In the genomic region with DNA sequence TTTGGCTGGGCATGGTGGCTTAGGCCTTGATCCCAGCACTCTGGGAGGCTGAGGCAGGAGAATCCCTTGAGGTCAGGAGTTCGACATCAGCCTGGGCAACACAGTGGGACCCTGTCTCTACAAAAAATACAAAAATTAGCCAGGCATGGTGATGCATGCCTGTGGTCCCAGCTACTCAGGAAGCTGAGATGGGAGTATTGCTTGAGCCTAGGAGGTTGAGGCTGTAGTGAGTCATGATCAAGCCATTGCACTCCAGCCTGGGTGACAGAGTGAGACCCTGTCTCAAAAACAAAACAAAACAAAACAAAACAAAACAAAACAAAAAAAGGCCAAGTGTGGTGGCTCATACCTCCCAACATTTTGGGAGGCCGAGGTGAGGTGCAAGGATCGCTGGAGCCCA, we compare ENCODE assay signal across 8 cellular contexts.
DNase-seq lines count a peak whose midpoint lies in the region; FAIRE-seq and TF ChIP-seq lines count a peak whose summit lies in the region.
"Not testable (repeated sequence)": the region's sequence is repeated elsewhere in the genome, so short reads cannot be mapped to it uniquely, and the experiment has no call there.

No MANE protein-coding gene starts in this region.

- not testable (repeated sequence) for H3K27me3 ChIP-seq in astrocyte (ENCODE audit: insufficient read depth, low read length)

- not testable (repeated sequence) for H3K9me3 ChIP-seq in astrocyte (ENCODE audit: insufficient read depth, low read depth, low read length)

- DNase-seq in ELR (ENCODE audit: low read depth): peak; percentile 58
- peak; percentile 51 for DNase-seq in HT1080 (ENCODE audit: low read depth)
- DNase-seq in RPMI7951 (ENCODE audit: low read depth): peak; percentile 34
- DNase-seq in astrocyte (ENCODE audit: low read depth); urothelium cell line (ENCODE audit: low spot score): not testable (repeated sequence)
- DNase-seq in choroid plexus epithelial cell (ENCODE audit: low read depth): peak; percentile 23
- DNase-seq in cardiac septum (ENCODE audit: low spot score): peak; percentile 6
- peak; percentile 23 for DNase-seq in osteocyte (ENCODE audit: extremely low spot score, unreplicated experiment)

- H3K4me1 ChIP-seq in astrocyte (ENCODE audit: insufficient read depth, low read length): not testable (repeated sequence)

- not testable (repeated sequence) for H3K4me3 ChIP-seq in astrocyte (ENCODE audit: insufficient read depth, low read depth, low read length); choroid plexus epithelial cell (ENCODE audit: low read depth, low read length)

- not testable (repeated sequence) for H3K9ac ChIP-seq in astrocyte (ENCODE audit: low read length)

- not testable (repeated sequence) for H3K79me2 ChIP-seq in astrocyte (ENCODE audit: insufficient read depth, low read length)

- not testable (repeated sequence) for H3K4me2 ChIP-seq in astrocyte (ENCODE audit: low read length)

- H3K36me3 Mint-ChIP-seq in astrocyte (ENCODE audit: low read depth, unreplicated experiment); osteocyte (ENCODE audit: unreplicated experiment): not testable (repeated sequence)

- intact Hi-C loops in cardiac septum (cut with DNase I): not testable (repeated sequence)

- H4K20me1 ChIP-seq in astrocyte (ENCODE audit: insufficient read depth, low read length): not testable (repeated sequence)

- not testable (repeated sequence) for H3K36me3 ChIP-seq in astrocyte (ENCODE audit: insufficient read depth, low read length)

- TF ChIP-seq CTCF in astrocyte (IDR thresholded peaks at IDR 0.05; ENCODE audit: insufficient read depth, low read depth, low read length); choroid plexus epithelial cell (conservative IDR thresholded peaks at IDR 0.05; ENCODE audit: low read depth, low read length); osteocyte (IDR thresholded peaks at IDR 0.05): not testable (repeated sequence)

- not testable (repeated sequence) for H3K27ac ChIP-seq in astrocyte (ENCODE audit: low read depth, low read length)

- not testable (repeated sequence) for H3K4me1 Mint-ChIP-seq in astrocyte (ENCODE audit: low read depth, unreplicated experiment); osteocyte (ENCODE audit: unreplicated experiment)

- H3K4me3 Mint-ChIP-seq in astrocyte (ENCODE audit: unreplicated experiment); osteocyte (ENCODE audit: unreplicated experiment): not testable (repeated sequence)

- not testable (repeated sequence) for FAIRE-seq in astrocyte (lab: Jason Lieb, UNC)
- FAIRE-seq in urothelium cell line (lab: Jason Lieb, UNC): peak; percentile 32

- H3K27me3 Mint-ChIP-seq in astrocyte (ENCODE audit: low read depth, unreplicated experiment); osteocyte (ENCODE audit: unreplicated experiment): not testable (repeated sequence)

- H3K9me3 Mint-ChIP-seq in astrocyte (ENCODE audit: unreplicated experiment); osteocyte (ENCODE audit: unreplicated experiment): not testable (repeated sequence)

- peak overlapping the region; percentile 84 for H3K27ac Mint-ChIP-seq in astrocyte (ENCODE audit: unreplicated experiment)
- H3K27ac Mint-ChIP-seq in osteocyte (ENCODE audit: unreplicated experiment): not testable (repeated sequence)

- H2AFZ ChIP-seq in astrocyte (ENCODE audit: low read depth, low read length): not testable (repeated sequence)
